In genomic region chr20:45919536-45919933, GRCh38 we compare ENCODE assay signal across 1 cellular context.
TF ChIP-seq lines count a peak whose summit lies in the region.

No MANE protein-coding gene starts in this region.

TF ChIP-seq in HepG2, 621 proteins besides CTCF, POLR2A, EP300 and RAD21 (continued from another document and continues in another):
- no peak for TF ChIP-seq GLMP (CRISPR knock-in tag; IDR thresholded peaks at IDR 0.05; ENCODE audit: borderline replicate concordance)
- no peak for TF ChIP-seq ZNF556 (CRISPR knock-in tag; IDR thresholded peaks at IDR 0.05; ENCODE audit: borderline replicate concordance)
- TF ChIP-seq, protein P1, sequence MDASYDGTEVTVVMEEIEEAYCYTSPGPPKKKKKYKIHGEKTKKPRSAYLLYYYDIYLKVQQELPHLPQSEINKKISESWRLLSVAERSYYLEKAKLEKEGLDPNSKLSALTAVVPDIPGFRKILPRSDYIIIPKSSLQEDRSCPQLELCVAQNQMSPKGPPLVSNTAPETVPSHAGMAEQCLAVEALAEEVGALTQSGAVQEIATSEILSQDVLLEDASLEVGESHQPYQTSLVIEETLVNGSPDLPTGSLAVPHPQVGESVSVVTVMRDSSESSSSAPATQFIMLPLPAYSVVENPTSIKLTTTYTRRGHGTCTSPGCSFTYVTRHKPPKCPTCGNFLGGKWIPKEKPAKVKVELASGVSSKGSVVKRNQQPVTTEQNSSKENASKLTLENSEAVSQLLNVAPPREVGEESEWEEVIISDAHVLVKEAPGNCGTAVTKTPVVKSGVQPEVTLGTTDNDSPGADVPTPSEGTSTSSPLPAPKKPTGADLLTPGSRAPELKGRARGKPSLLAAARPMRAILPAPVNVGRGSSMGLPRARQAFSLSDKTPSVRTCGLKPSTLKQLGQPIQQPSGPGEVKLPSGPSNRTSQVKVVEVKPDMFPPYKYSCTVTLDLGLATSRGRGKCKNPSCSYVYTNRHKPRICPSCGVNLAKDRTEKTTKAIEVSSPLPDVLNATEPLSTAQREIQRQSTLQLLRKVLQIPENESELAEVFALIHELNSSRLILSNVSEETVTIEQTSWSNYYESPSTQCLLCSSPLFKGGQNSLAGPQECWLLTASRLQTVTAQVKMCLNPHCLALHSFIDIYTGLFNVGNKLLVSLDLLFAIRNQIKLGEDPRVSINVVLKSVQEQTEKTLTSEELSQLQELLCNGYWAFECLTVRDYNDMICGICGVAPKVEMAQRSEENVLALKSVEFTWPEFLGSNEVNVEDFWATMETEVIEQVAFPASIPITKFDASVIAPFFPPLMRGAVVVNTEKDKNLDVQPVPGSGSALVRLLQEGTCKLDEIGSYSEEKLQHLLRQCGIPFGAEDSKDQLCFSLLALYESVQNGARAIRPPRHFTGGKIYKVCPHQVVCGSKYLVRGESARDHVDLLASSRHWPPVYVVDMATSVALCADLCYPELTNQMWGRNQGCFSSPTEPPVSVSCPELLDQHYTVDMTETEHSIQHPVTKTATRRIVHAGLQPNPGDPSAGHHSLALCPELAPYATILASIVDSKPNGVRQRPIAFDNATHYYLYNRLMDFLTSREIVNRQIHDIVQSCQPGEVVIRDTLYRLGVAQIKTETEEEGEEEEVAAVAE (CRISPR knock-in tag; IDR thresholded peaks at IDR 0.05; ENCODE audit: borderline replicate concordance) = no peak
- TF ChIP-seq, protein P2, sequence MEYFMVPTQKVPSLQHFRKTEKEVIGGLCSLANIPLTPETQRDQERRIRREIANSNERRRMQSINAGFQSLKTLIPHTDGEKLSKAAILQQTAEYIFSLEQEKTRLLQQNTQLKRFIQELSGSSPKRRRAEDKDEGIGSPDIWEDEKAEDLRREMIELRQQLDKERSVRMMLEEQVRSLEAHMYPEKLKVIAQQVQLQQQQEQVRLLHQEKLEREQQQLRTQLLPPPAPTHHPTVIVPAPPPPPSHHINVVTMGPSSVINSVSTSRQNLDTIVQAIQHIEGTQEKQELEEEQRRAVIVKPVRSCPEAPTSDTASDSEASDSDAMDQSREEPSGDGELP (IDR thresholded peaks at IDR 0.05; ENCODE audit: borderline replicate concordance, low read depth) = peak; percentile 97
- TF ChIP-seq ZNF552 (CRISPR knock-in tag; IDR thresholded peaks at IDR 0.05; ENCODE audit: borderline replicate concordance) = no peak
- no peak for TF ChIP-seq TERF1 (CRISPR knock-in tag; IDR thresholded peaks at IDR 0.05)
- TF ChIP-seq JDP2 (CRISPR knock-in tag; IDR thresholded peaks at IDR 0.05; ENCODE audit: borderline replicate concordance) = no peak
- no peak for TF ChIP-seq TMF1 (CRISPR knock-in tag; IDR thresholded peaks at IDR 0.05; ENCODE audit: low read depth)
- TF ChIP-seq HMGA1 (CRISPR knock-in tag; conservative IDR thresholded peaks at IDR 0.05) = no peak
- TF ChIP-seq ZGPAT (CRISPR knock-in tag; IDR thresholded peaks at IDR 0.05) = no peak
- no peak for TF ChIP-seq THRA (CRISPR knock-in tag; IDR thresholded peaks at IDR 0.05; ENCODE audit: borderline replicate concordance)
- TF ChIP-seq, protein P3, sequence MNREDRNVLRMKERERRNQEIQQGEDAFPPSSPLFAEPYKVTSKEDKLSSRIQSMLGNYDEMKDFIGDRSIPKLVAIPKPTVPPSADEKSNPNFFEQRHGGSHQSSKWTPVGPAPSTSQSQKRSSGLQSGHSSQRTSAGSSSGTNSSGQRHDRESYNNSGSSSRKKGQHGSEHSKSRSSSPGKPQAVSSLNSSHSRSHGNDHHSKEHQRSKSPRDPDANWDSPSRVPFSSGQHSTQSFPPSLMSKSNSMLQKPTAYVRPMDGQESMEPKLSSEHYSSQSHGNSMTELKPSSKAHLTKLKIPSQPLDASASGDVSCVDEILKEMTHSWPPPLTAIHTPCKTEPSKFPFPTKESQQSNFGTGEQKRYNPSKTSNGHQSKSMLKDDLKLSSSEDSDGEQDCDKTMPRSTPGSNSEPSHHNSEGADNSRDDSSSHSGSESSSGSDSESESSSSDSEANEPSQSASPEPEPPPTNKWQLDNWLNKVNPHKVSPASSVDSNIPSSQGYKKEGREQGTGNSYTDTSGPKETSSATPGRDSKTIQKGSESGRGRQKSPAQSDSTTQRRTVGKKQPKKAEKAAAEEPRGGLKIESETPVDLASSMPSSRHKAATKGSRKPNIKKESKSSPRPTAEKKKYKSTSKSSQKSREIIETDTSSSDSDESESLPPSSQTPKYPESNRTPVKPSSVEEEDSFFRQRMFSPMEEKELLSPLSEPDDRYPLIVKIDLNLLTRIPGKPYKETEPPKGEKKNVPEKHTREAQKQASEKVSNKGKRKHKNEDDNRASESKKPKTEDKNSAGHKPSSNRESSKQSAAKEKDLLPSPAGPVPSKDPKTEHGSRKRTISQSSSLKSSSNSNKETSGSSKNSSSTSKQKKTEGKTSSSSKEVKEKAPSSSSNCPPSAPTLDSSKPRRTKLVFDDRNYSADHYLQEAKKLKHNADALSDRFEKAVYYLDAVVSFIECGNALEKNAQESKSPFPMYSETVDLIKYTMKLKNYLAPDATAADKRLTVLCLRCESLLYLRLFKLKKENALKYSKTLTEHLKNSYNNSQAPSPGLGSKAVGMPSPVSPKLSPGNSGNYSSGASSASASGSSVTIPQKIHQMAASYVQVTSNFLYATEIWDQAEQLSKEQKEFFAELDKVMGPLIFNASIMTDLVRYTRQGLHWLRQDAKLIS (CRISPR knock-in tag; IDR thresholded peaks at IDR 0.05) = no peak
- TF ChIP-seq RARG (CRISPR knock-in tag; IDR thresholded peaks at IDR 0.05; ENCODE audit: low read depth) = no peak
- no peak for TF ChIP-seq PRMT3 (CRISPR knock-in tag; IDR thresholded peaks at IDR 0.05; ENCODE audit: borderline replicate concordance, low read depth)
- TF ChIP-seq NR3C1 (CRISPR knock-in tag; IDR thresholded peaks at IDR 0.05) = no peak
- no peak for TF ChIP-seq SP2 (CRISPR knock-in tag; IDR thresholded peaks at IDR 0.05)
- no peak for TF ChIP-seq SP140L (CRISPR knock-in tag; IDR thresholded peaks at IDR 0.05; ENCODE audit: borderline replicate concordance)
- TF ChIP-seq FOXK2 (IDR thresholded peaks at IDR 0.05) = peak; percentile 70
- no peak for TF ChIP-seq ATF7-NPFF (CRISPR knock-in tag; IDR thresholded peaks at IDR 0.05; ENCODE audit: low read depth)
- TF ChIP-seq ZNF687 (CRISPR knock-in tag; IDR thresholded peaks at IDR 0.05) = peak; percentile 45
- no peak for TF ChIP-seq HNRNPK (IDR thresholded peaks at IDR 0.05; ENCODE audit: low read depth, low read length, poor library complexity, severe bottlenecking)
- no peak for TF ChIP-seq PHF5A (CRISPR knock-in tag; IDR thresholded peaks at IDR 0.05; ENCODE audit: low read depth, unreplicated experiment)
- TF ChIP-seq ZBTB26 (CRISPR knock-in tag; IDR thresholded peaks at IDR 0.05; ENCODE audit: borderline replicate concordance) = peak; percentile 62; the same call in 1 of the 2 replicates
- TF ChIP-seq IRF9 (CRISPR knock-in tag; IDR thresholded peaks at IDR 0.05; ENCODE audit: borderline replicate concordance) = no peak
- TF ChIP-seq ZNF124 (CRISPR knock-in tag; IDR thresholded peaks at IDR 0.05) = no peak
- TF ChIP-seq ZNF773 (CRISPR knock-in tag; IDR thresholded peaks at IDR 0.05; ENCODE audit: borderline replicate concordance) = no peak
- peak; percentile 53 for TF ChIP-seq RARA (CRISPR knock-in tag; IDR thresholded peaks at IDR 0.05)
- TF ChIP-seq, protein P4, sequence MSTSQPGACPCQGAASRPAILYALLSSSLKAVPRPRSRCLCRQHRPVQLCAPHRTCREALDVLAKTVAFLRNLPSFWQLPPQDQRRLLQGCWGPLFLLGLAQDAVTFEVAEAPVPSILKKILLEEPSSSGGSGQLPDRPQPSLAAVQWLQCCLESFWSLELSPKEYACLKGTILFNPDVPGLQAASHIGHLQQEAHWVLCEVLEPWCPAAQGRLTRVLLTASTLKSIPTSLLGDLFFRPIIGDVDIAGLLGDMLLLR (CRISPR knock-in tag; IDR thresholded peaks at IDR 0.05) = no peak
- no peak for TF ChIP-seq RORA (CRISPR knock-in tag; IDR thresholded peaks at IDR 0.05)
- TF ChIP-seq ZUFSP (CRISPR knock-in tag; IDR thresholded peaks at IDR 0.05; ENCODE audit: borderline replicate concordance) = no peak
